ENCODE assay signal across 21 cellular contexts in the genomic region with DNA sequence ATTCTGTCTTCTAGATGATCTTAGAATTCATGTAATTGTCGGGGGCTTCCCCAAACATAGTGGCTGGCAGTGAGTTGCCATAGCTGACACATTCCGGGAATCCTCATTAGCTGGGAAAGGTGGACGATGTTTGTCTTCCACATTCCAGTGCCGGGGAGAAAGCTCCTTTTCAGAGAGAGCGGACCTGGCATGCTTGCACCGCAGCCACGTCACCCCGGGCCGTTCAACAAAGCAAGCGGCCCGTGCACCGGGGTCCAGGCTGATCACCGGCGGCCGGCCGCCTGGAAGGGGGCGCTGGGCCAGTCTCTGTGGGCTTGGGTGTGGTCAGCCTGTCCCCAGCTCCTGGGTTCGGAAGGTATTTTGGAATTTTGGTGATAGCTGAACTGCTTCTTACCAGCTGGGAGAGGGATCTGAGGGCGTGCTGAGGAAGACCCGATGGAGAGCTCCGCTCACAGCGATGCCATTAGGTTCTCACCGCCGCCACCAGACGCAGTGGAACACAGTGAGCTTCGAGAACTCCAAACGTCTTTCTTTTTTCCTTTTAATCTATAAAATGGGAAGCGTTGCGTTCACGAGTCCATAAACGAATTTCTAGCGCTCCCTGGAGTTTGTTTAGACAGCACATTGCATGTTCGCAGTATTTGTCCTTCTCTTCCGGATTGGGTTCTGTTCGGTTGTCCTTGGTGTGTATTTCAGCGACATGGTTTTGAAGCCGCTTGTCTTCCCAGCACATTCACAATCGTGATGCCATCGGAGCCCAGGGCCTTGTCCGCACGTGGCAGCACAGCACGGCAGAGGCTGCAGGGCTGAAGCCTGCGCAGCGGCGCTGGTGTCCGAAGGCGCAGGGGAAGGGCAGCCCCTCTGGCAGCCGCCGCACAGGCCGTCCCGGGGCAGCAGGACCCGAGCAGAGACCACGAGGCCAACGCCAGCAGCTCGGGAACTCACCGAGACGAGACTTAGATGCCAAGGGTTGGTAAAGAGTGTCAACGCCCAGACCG.
"Had no signal": no experiment of that assay in that cellular context is flagged by ENCODE, and none has a peak within 500 bp of the region (broad histone marks: within the 10 kb centered on the region; RNA-seq: fewer than 3 reads in every experiment).

No MANE protein-coding gene starts in this region.

- H3K27me3 ChIP-seq: brain microvascular endothelial cell, foreskin keratinocyte, left lung, thyroid gland had no signal

- DNase-seq: activated CD4-positive, alpha-beta T cell treated with anti-CD3 and anti-CD28 coated beads, Interleukin-2, amount 10 ng/mL, durations not matched to agents 7 days and 5 days; activated CD4-positive, CD25-positive, alpha-beta regulatory T cell treated with anti-CD3 and anti-CD28 coated beads, Interleukin-2, amount 50 U/mL, for 72 hours; activated CD8-positive, alpha-beta T cell treated with anti-CD3 and anti-CD28 coated beads for 36 hours; activated gamma-delta T cell treated with Interleukin-2 at 50 U/mL for 16 hours; aorta; brain microvascular endothelial cell; caudate nucleus; dermis blood vessel endothelial cell; effector CD8-positive, alpha-beta T cell; erythroblast; foreskin keratinocyte; immature natural killer cell; left lung; naive thymus-derived CD8-positive, alpha-beta T cell; stimulated activated CD4-positive, alpha-beta T cell treated with anti-CD3 and anti-CD28 coated beads, Interleukin-4, amount 100 ng/mL, for 4 hours; stimulated activated naive CD8-positive, alpha-beta T cell treated with anti-CD3 and anti-CD28 coated beads, Interleukin-15, Interleukin-2, amounts not matched to agents 100 U/mL and 50 U/mL, for 24 hours; T-helper 2 cell; thyroid gland had no signal

- H3K4me3 ChIP-seq: left lung, lung, thyroid gland had no signal

- H3K9me3 ChIP-seq: prostate gland, thyroid gland had no signal

- H3K27ac ChIP-seq: brain microvascular endothelial cell, foreskin keratinocyte, left lung, prostate gland, thyroid gland, VCaP had no signal

- H3K4me1 ChIP-seq: foreskin keratinocyte, left lung, prostate gland, thyroid gland had no signal

- H3K36me3 ChIP-seq: brain microvascular endothelial cell, left lung, prostate gland, thyroid gland had no signal

- ATAC-seq: activated CD8-positive, alpha-beta T cell treated with anti-CD3 and anti-CD28 coated beads for 36 hours; foreskin keratinocyte; left lung; naive thymus-derived CD8-positive, alpha-beta T cell; stimulated activated naive CD8-positive, alpha-beta T cell treated with anti-CD3 and anti-CD28 coated beads, Interleukin-15, Interleukin-2, amounts not matched to agents 100 U/mL and 50 U/mL, for 24 hours had no signal
